ENCODE assay signal across 22 cellular contexts in genomic region chr9:98907055-98907454, GRCh38. TPM values are rescaled to one million over a fixed set of nuclear protein-coding genes. Genes with fewer than 3 reads are reported as not detected.
DNase-seq lines count a peak whose midpoint lies in the region; ATAC-seq and TF ChIP-seq lines count a peak whose summit lies in the region.
"Had no signal": no experiment of that assay in that cellular context is flagged by ENCODE, and none has a peak within 500 bp of the region (broad histone marks: within the 10 kb centered on the region; RNA-seq: fewer than 3 reads in every experiment).

No MANE protein-coding gene starts in this region.

- no peaks in the 10 kb centered on the region for H3K36me3 Mint-ChIP-seq in osteocyte (ENCODE audit: unreplicated experiment)
- H3K36me3 Mint-ChIP-seq: stimulated activated memory B cell treated with anti-CD40 and anti-IgM and Interleukin-4, amounts not matched to agents 10 μg/mL and 1 μg/mL and 100 μg/mL, for 72 hours had no signal

- H3K9me3 ChIP-seq in heart right ventricle: no peaks in the 10 kb centered on the region
- H3K9me3 ChIP-seq: ascending aorta, BE2C, right lobe of liver had no signal

- 72 to 76% methylated on average over 4 of the region's 4 CpGs for WGBS in heart right ventricle, 2 donors

- peaks cover 34% of the 10 kb centered on the region for H3K4me1 Mint-ChIP-seq in osteocyte (ENCODE audit: unreplicated experiment)
- H3K4me1 Mint-ChIP-seq: stimulated activated memory B cell treated with anti-CD40 and anti-IgM and Interleukin-4, amounts not matched to agents 10 μg/mL and 1 μg/mL and 100 μg/mL, for 72 hours had no signal

- H3K27ac Mint-ChIP-seq in osteocyte (ENCODE audit: unreplicated experiment): peak overlapping the region; percentile 60
- H3K27ac Mint-ChIP-seq: stimulated activated memory B cell treated with anti-CD40 and anti-IgM and Interleukin-4, amounts not matched to agents 10 μg/mL and 1 μg/mL and 100 μg/mL, for 72 hours had no signal

- DNase-seq in Right ventricle myocardium inferior (ENCODE audit: missing footprints) (no peak), cardiac septum (ENCODE audit: low spot score) (no peak), heart right ventricle (no peak), osteocyte (ENCODE audit: extremely low spot score, unreplicated experiment) (no peak), HuH-7.5 (ENCODE audit: low spot score) (no peak), GM19238 (ENCODE audit: insufficient read length, low spot score) (no peak), CD1c-positive myeloid dendritic cell (ENCODE audit: extremely low spot score) (no peak)
- DNase-seq: activated CD4-positive, CD25-positive, alpha-beta regulatory T cell; activated naive CD4-positive, alpha-beta T cell treated with Interleukin-2 at 50 U/mL for 16 hours; activated T-cell treated with anti-CD3 and anti-CD28 coated beads, Interleukin-2, amount 50 U/mL, for 4 hours; effector memory CD4-positive, alpha-beta T cell; EL; NCI-H2081 treated with DMSO at 0.1 percent for 48 hours; occipital lobe; right lobe of liver; T-helper 9 cell had no signal

- intact Hi-C loops in Right ventricle myocardium inferior (cut with DNase I): loop anchor here (5.0 kb wide), 2 partner anchors 35 to 70 kb away; partner anchors contain the start of gene COL15A1
- intact Hi-C loops in cardiac septum (cut with DNase I): loop anchor here (5.0 kb wide), 1 partner anchor 80 kb away; no protein-coding TSS in a partner anchor
- intact Hi-C loops in heart right ventricle (cut with DNase I): loop anchor here in 2 of 10 donors (5.0 kb wide), 2 partner anchors 45 to 65 kb away; no protein-coding TSS in a partner anchor

- H3K36me3 ChIP-seq in heart right ventricle: no peaks in the 10 kb centered on the region
- H3K36me3 ChIP-seq: ascending aorta, BE2C, right lobe of liver had no signal

- H3K9me3 Mint-ChIP-seq in osteocyte (ENCODE audit: unreplicated experiment): no peaks in the 10 kb centered on the region
- H3K9me3 Mint-ChIP-seq: activated T-cell treated with anti-CD3 and anti-CD28 coated beads, Interleukin-2, amount 50 U/mL, for 4 hours; stimulated activated memory B cell treated with anti-CD40 and anti-IgM and Interleukin-4, amounts not matched to agents 10 μg/mL and 1 μg/mL and 100 μg/mL, for 72 hours had no signal

- peak; percentile 53 for ATAC-seq in Right ventricle myocardium inferior
- ATAC-seq in heart right ventricle: peak in 2 of 8 donors; percentile 36 to 54
- no peak for ATAC-seq in HG02678 (IDR thresholded peaks at IDR 0.05; ENCODE audit: unreplicated experiment)
- ATAC-seq: activated T-cell treated with anti-CD3 and anti-CD28 coated beads, Interleukin-2, amount 50 U/mL, for 4 hours; esophagus mucosa; right lobe of liver; stimulated activated memory B cell treated with anti-CD40 and anti-IgM and Interleukin-4, amounts not matched to agents 10 μg/mL and 1 μg/mL and 100 μg/mL, for 72 hours had no signal

- peak overlapping the region in 9 of 10 donors; percentile 12 to 86 (median 75) for H3K27ac ChIP-seq in heart right ventricle
- H3K27ac ChIP-seq: ascending aorta, right lobe of liver had no signal

- TF ChIP-seq CTCF in heart right ventricle (IDR thresholded peaks at IDR 0.05) (no peak), osteocyte (IDR thresholded peaks at IDR 0.05) (no peak)

- H3K4me3 ChIP-seq in heart right ventricle: no peak overlapping the region
- H3K4me3 ChIP-seq: ascending aorta, lung, right lobe of liver had no signal

- H3K4me1 ChIP-seq in heart right ventricle: peaks cover 16 to 71% (median 50%) of the 10 kb centered on the region in 9 donors
- H3K4me1 ChIP-seq: ascending aorta, BE2C, right lobe of liver had no signal

- H3K4me3 Mint-ChIP-seq in osteocyte (ENCODE audit: unreplicated experiment): no peak overlapping the region
- H3K4me3 Mint-ChIP-seq: stimulated activated memory B cell treated with anti-CD40 and anti-IgM and Interleukin-4, amounts not matched to agents 10 μg/mL and 1 μg/mL and 100 μg/mL, for 72 hours had no signal

- peaks cover 10% of the 10 kb centered on the region for H3K27me3 Mint-ChIP-seq in osteocyte (ENCODE audit: unreplicated experiment)

- H3K27me3 ChIP-seq in heart right ventricle: no peaks in the 10 kb centered on the region
- H3K27me3 ChIP-seq: ascending aorta, BE2C, right lobe of liver had no signal

RNA-seq across cellular contexts. Expression of gene COL15A1, which starts 36.7 kb away (rescaled TPM):
- total RNA-seq in Right ventricle myocardium inferior (58.3 TPM), cardiac septum (49.4 TPM), heart right ventricle (10 to 100 TPM; 31.0 to 64.8 (median 52.9) TPM), osteocyte (0.34 and 0.81 TPM in 2 replicates)
- 10 to 100 TPM; 25.6 to 27.0 TPM for polyA plus RNA-seq in heart right ventricle

Comparison
In these comparisons a context has a peak if more than half of its experiments do, and no peak if none do; other contexts are left out.
1. RNA of gene COL15A1, which starts 36.7 kb away (total RNA-seq): 58.3 TPM in Right ventricle myocardium inferior (single experiment), 31.0 to 64.8 TPM in heart right ventricle and 49.4 TPM in cardiac septum (single experiment); 0.34 to 0.81 TPM in osteocyte; every median in the first group is over 10 times any median in the second.